In genomic region chr15:41233367-41233771, GRCh38 we compare ENCODE assay signal across 15 cellular contexts. TPM values are rescaled to one million over a fixed set of nuclear protein-coding genes. Genes with fewer than 3 reads are reported as not detected.
A peak's percentile ranks its signal among the peaks of the same experiment; 100 is the strongest.
DNase-seq lines count a peak whose midpoint lies in the region; ATAC-seq, FAIRE-seq and TF ChIP-seq lines count a peak whose summit lies in the region.
"Had no signal": no experiment of that assay in that cellular context is flagged by ENCODE, and none has a peak within 500 bp of the region (broad histone marks: within the 10 kb centered on the region; RNA-seq: fewer than 3 reads in every experiment).

No MANE protein-coding gene starts in this region.

- H3K4me1 Mint-ChIP-seq in activated CD4-positive, alpha-beta memory T cell treated with anti-CD3 and anti-CD28 coated beads for 36 hours (ENCODE audit: low read depth): peaks cover 32% of the 10 kb centered on the region
- peaks cover 35% of the 10 kb centered on the region for H3K4me1 Mint-ChIP-seq in activated CD4-positive, alpha-beta memory T cell treated with anti-CD3 and anti-CD28 coated beads, Interleukin-2, amount 10 ng/mL, durations not matched to agents 7 days and 5 days
- H3K4me1 Mint-ChIP-seq in astrocyte (ENCODE audit: low read depth, unreplicated experiment): peaks cover 19% of the 10 kb centered on the region

- no peak for TF ChIP-seq CTCF in astrocyte (IDR thresholded peaks at IDR 0.05; ENCODE audit: insufficient read depth, low read depth, low read length)

- intact Hi-C loops in activated CD4-positive, alpha-beta memory T cell treated with anti-CD3 and anti-CD28 coated beads for 36 hours (cut with micrococcal nuclease): loop anchor here (10.0 kb wide), 2 partner anchors 79 to 181 kb away; partner anchors contain the start of gene RTF1

- no peak overlapping the region for H3K27ac Mint-ChIP-seq in activated CD4-positive, alpha-beta memory T cell treated with anti-CD3 and anti-CD28 coated beads for 36 hours
- no peak overlapping the region for H3K27ac Mint-ChIP-seq in activated CD4-positive, alpha-beta memory T cell treated with anti-CD3 and anti-CD28 coated beads, Interleukin-2, amount 10 ng/mL, durations not matched to agents 7 days and 5 days
- peak overlapping the region; percentile 55 for H3K27ac Mint-ChIP-seq in astrocyte (ENCODE audit: unreplicated experiment)

- no peak overlapping the region for H2BK120ac ChIP-seq in neuronal stem cell (ENCODE audit: low read depth, low read length)

- H2AK5ac ChIP-seq in neuronal stem cell (ENCODE audit: low read depth, low read length): no peak overlapping the region

- H3K4me2 ChIP-seq in astrocyte (ENCODE audit: low read length): peak overlapping the region; percentile 91
- H3K4me2 ChIP-seq in neuronal stem cell (ENCODE audit: insufficient read depth, low read length, poor library complexity, severe bottlenecking): no peak overlapping the region

- H3K36me3 Mint-ChIP-seq in activated CD4-positive, alpha-beta memory T cell treated with anti-CD3 and anti-CD28 coated beads for 36 hours: no peaks in the 10 kb centered on the region
- peaks cover 3% of the 10 kb centered on the region for H3K36me3 Mint-ChIP-seq in activated CD4-positive, alpha-beta memory T cell treated with anti-CD3 and anti-CD28 coated beads, Interleukin-2, amount 10 ng/mL, durations not matched to agents 7 days and 5 days (ENCODE audit: low read depth)
- H3K36me3 Mint-ChIP-seq in astrocyte (ENCODE audit: low read depth, unreplicated experiment): no peaks in the 10 kb centered on the region

- peaks cover 44% of the 10 kb centered on the region for H3K79me2 ChIP-seq in astrocyte (ENCODE audit: insufficient read depth, low read length)

- no peak overlapping the region for H2BK15ac ChIP-seq in neuronal stem cell (ENCODE audit: low read length)

- peak; percentile 56 for FAIRE-seq in astrocyte (lab: Jason Lieb, UNC)
- FAIRE-seq: HTR-8/SVneo had no signal

- POLR2A ChIA-PET in activated CD4-positive, alpha-beta memory T cell treated with anti-CD3 and anti-CD28 coated beads for 36 hours (lab: Charles Lee): no interaction called here
- POLR2A ChIA-PET in activated CD4-positive, alpha-beta memory T cell treated with anti-CD3 and anti-CD28 coated beads, Interleukin-2, amount 10 ng/mL, durations not matched to agents 7 days and 5 days (lab: Charles Lee): no interaction called here

- ATAC-seq in GM21619 (IDR thresholded peaks at IDR 0.05; ENCODE audit: unreplicated experiment) (no peak), GM21737 (IDR thresholded peaks at IDR 0.05; ENCODE audit: unreplicated experiment) (no peak)
- ATAC-seq: Right ventricle myocardium inferior had no signal

- H3K9me3 ChIP-seq in astrocyte (ENCODE audit: insufficient read depth, low read depth, low read length) (no peaks in the 10 kb centered on the region), neuronal stem cell (replicated peaks in 1 of 2; ENCODE audit: control insufficient read depth in 2 of 2, insufficient read depth in 1 of 2, low read depth in 1 of 2, low read length in 2 of 2) (no peaks in the 10 kb centered on the region)
- H3K9me3 ChIP-seq: upper lobe of left lung had no signal

- H2AFZ ChIP-seq in astrocyte (ENCODE audit: low read depth, low read length) (no peak overlapping the region), neuronal stem cell (ENCODE audit: low read length) (no peak overlapping the region)

- H3K14ac ChIP-seq in neuronal stem cell (ENCODE audit: low read length): no peak overlapping the region

- H3K23ac ChIP-seq in neuronal stem cell (ENCODE audit: low read depth, low read length, poor library complexity): no peak overlapping the region

- H3K27ac ChIP-seq in astrocyte (ENCODE audit: low read depth, low read length): no peak overlapping the region
- no peak overlapping the region for H3K27ac ChIP-seq in neuronal stem cell (replicated peaks; ENCODE audit: low read length)

- H4K91ac ChIP-seq in neuronal stem cell (ENCODE audit: low read depth, low read length, poor library complexity): no peak overlapping the region

- no peaks in the 10 kb centered on the region for H3K9me3 Mint-ChIP-seq in activated CD4-positive, alpha-beta memory T cell treated with anti-CD3 and anti-CD28 coated beads for 36 hours
- no peaks in the 10 kb centered on the region for H3K9me3 Mint-ChIP-seq in activated CD4-positive, alpha-beta memory T cell treated with anti-CD3 and anti-CD28 coated beads, Interleukin-2, amount 10 ng/mL, durations not matched to agents 7 days and 5 days
- no peaks in the 10 kb centered on the region for H3K9me3 Mint-ChIP-seq in astrocyte (ENCODE audit: unreplicated experiment)

- no CpG with 5 or more reads among the region's 1 CpG for WGBS in neuronal stem cell (ENCODE audit: extremely low coverage in 2 of 2, insufficient read length in 2 of 2, insufficient replicate concordance in 1 of 2), 2 donors

- H3K4me3 Mint-ChIP-seq in activated CD4-positive, alpha-beta memory T cell treated with anti-CD3 and anti-CD28 coated beads for 36 hours: no peak overlapping the region
- H3K4me3 Mint-ChIP-seq in activated CD4-positive, alpha-beta memory T cell treated with anti-CD3 and anti-CD28 coated beads, Interleukin-2, amount 10 ng/mL, durations not matched to agents 7 days and 5 days: no peak overlapping the region
- H3K4me3 Mint-ChIP-seq in astrocyte (ENCODE audit: unreplicated experiment): peak overlapping the region; percentile 57

- H3K4me3 ChIP-seq in astrocyte (ENCODE audit: insufficient read depth, low read depth, low read length) (no peak overlapping the region), neuronal stem cell (ENCODE audit: low read length in 2 of 2) (no peak overlapping the region)

- peaks cover 42% of the 10 kb centered on the region for H4K20me1 ChIP-seq in astrocyte (ENCODE audit: insufficient read depth, low read length)

- no peak overlapping the region for H3K18ac ChIP-seq in neuronal stem cell (ENCODE audit: low read length)

- no peak overlapping the region for H3K4ac ChIP-seq in neuronal stem cell (ENCODE audit: low read length)

- H2BK12ac ChIP-seq in neuronal stem cell (ENCODE audit: low read length): no peak overlapping the region

- H2BK5ac ChIP-seq in neuronal stem cell (ENCODE audit: low read length): no peak overlapping the region

- no peaks in the 10 kb centered on the region for H3K79me1 ChIP-seq in neuronal stem cell (ENCODE audit: low read depth, low read length)

- H3K9ac ChIP-seq in astrocyte (ENCODE audit: low read length): no peak overlapping the region
- H3K9ac ChIP-seq in neuronal stem cell (ENCODE audit: low read depth, low read length, poor library complexity): no peak overlapping the region

- DNase-seq in activated CD4-positive, alpha-beta memory T cell treated with anti-CD3 and anti-CD28 coated beads for 36 hours: peak; percentile 24
- DNase-seq in activated CD4-positive, alpha-beta memory T cell treated with anti-CD3 and anti-CD28 coated beads, Interleukin-2, amount 10 ng/mL, durations not matched to agents 7 days and 5 days: no peak
- peak; percentile 69 for DNase-seq in astrocyte (ENCODE audit: low read depth)
- DNase-seq in inferior parietal cortex (ENCODE audit: extremely low spot score): peak; percentile 64
- DNase-seq in superior temporal gyrus (ENCODE audit: extremely low spot score): peak; percentile 60
- no peak for DNase-seq in neuronal stem cell (ENCODE audit: low spot score)
- DNase-seq: activated CD4-positive, alpha-beta T cell treated with anti-CD3 and anti-CD28 coated beads for 4 hours; AML-193; NCI-H2081 treated with DMSO at 0.1 percent for 48 hours; stimulated activated CD4-positive, alpha-beta T cell treated with anti-CD3 and anti-CD28 coated beads, Interleukin-4, amount 100 ng/mL, for 4 hours; upper lobe of left lung had no signal

- H3K36me3 ChIP-seq in astrocyte (ENCODE audit: insufficient read depth, low read length): no peaks in the 10 kb centered on the region
- H3K36me3 ChIP-seq in neuronal stem cell (replicated peaks in 1 of 2; ENCODE audit: control insufficient read depth in 2 of 2, insufficient read depth in 2 of 2, low read length in 2 of 2): no peaks in the 10 kb centered on the region

- no peaks in the 10 kb centered on the region for H3K27me3 ChIP-seq in astrocyte (ENCODE audit: insufficient read depth, low read length)
- H3K27me3 ChIP-seq in neuronal stem cell (ENCODE audit: control insufficient read depth in 3 of 3, insufficient read depth in 3 of 3, low read depth in 1 of 3, low read length in 3 of 3): peaks cover 0 to 4% (median 0%) of the 10 kb centered on the region in 3 experiments
- H3K27me3 ChIP-seq: upper lobe of left lung had no signal

- no peaks in the 10 kb centered on the region for H3K27me3 Mint-ChIP-seq in activated CD4-positive, alpha-beta memory T cell treated with anti-CD3 and anti-CD28 coated beads for 36 hours
- H3K27me3 Mint-ChIP-seq in activated CD4-positive, alpha-beta memory T cell treated with anti-CD3 and anti-CD28 coated beads, Interleukin-2, amount 10 ng/mL, durations not matched to agents 7 days and 5 days: peaks cover under 1% of the 10 kb centered on the region
- H3K27me3 Mint-ChIP-seq in astrocyte (ENCODE audit: low read depth, unreplicated experiment): no peaks in the 10 kb centered on the region

- peaks cover 13% of the 10 kb centered on the region for H3K4me1 ChIP-seq in astrocyte (ENCODE audit: insufficient read depth, low read length)
- H3K4me1 ChIP-seq in neuronal stem cell (ENCODE audit: control insufficient read depth in 2 of 2, insufficient read depth in 1 of 2, low read depth in 1 of 2, low read length in 2 of 2): no peaks in the 10 kb centered on the region

- H4K8ac ChIP-seq in neuronal stem cell (ENCODE audit: low read depth, low read length): no peak overlapping the region

- CTCF ChIA-PET in activated CD4-positive, alpha-beta memory T cell treated with anti-CD3 and anti-CD28 coated beads for 36 hours (lab: Charles Lee): interaction anchor here (1.4 kb wide), 1 partner anchor 329 kb away, joined by 4 read pairs; no protein-coding TSS in a partner anchor
- CTCF ChIA-PET in activated CD4-positive, alpha-beta memory T cell treated with anti-CD3 and anti-CD28 coated beads, Interleukin-2, amount 10 ng/mL, durations not matched to agents 7 days and 5 days (lab: Charles Lee): no interaction called here

RNA-seq across cellular contexts. Expression of gene CHP1, which starts 2.3 kb away (rescaled TPM):
- 10 to 100 TPM; 46.3 to 48.7 TPM for total RNA-seq in activated CD4-positive, alpha-beta memory T cell treated with anti-CD3 and anti-CD28 coated beads for 36 hours
- total RNA-seq in activated CD4-positive, alpha-beta memory T cell treated with anti-CD3 and anti-CD28 coated beads, Interleukin-2, amount 10 ng/mL, durations not matched to agents 7 days and 5 days: 10 to 100 TPM; 60.1 to 68.9 TPM
- 84.1 and 101 TPM in 2 replicates for total RNA-seq in astrocyte
- polyA plus RNA-seq in neuronal stem cell (2013, experiment 1 of 2): 90.8 TPM
- polyA plus RNA-seq in neuronal stem cell (2013, experiment 2 of 2): 91.8 TPM

RNA-seq across cellular contexts. Expression of gene EXD1, which starts 2.8 kb away (rescaled TPM):
- not detected for total RNA-seq in activated CD4-positive, alpha-beta memory T cell treated with anti-CD3 and anti-CD28 coated beads for 36 hours
- total RNA-seq in activated CD4-positive, alpha-beta memory T cell treated with anti-CD3 and anti-CD28 coated beads, Interleukin-2, amount 10 ng/mL, durations not matched to agents 7 days and 5 days: not detected
- 0.07 TPM in 1 of 2 replicates, not detected in the other for total RNA-seq in astrocyte
- 0.03 TPM for polyA plus RNA-seq in neuronal stem cell (2013, experiment 1 of 2)
- 0.04 TPM for polyA plus RNA-seq in neuronal stem cell (2013, experiment 2 of 2)
- total RNA-seq: Right ventricle myocardium inferior had no signal

Comparison
In these comparisons a context has a peak if more than half of its experiments do, and no peak if none do; other contexts are left out.
1. DNase-seq: peak in activated CD4-positive, alpha-beta memory T cell treated with anti-CD3 and anti-CD28 coated beads for 36 hours (single experiment), astrocyte (single experiment), inferior parietal cortex (single experiment) and superior temporal gyrus (single experiment); none in activated CD4-positive, alpha-beta memory T cell treated with anti-CD3 and anti-CD28 coated beads, Interleukin-2, amount 10 ng/mL, durations not matched to agents 7 days and 5 days (single experiment) and neuronal stem cell (single experiment).